In genomic region chr5:161431963-161432362, GRCh38 we compare ENCODE assay signal across 16 cellular contexts.
DNase-seq lines count a peak whose midpoint lies in the region; ATAC-seq and TF ChIP-seq lines count a peak whose summit lies in the region.
"Had no signal": no experiment of that assay in that cellular context is flagged by ENCODE, and none has a peak within 500 bp of the region (broad histone marks: within the 10 kb centered on the region; RNA-seq: fewer than 3 reads in every experiment).

No MANE protein-coding gene starts in this region.

- no peak overlapping the region for H3K9ac ChIP-seq in mesendoderm (ENCODE audit: low read length)
- no peak overlapping the region for H3K9ac ChIP-seq in PC-3 (ENCODE audit: low read length)
- H3K9ac ChIP-seq: GM23248 had no signal

- no peak overlapping the region for H2BK15ac ChIP-seq in mesendoderm (replicated peaks; ENCODE audit: low read depth)

- H3K4me2 ChIP-seq in GM23338 (no peak overlapping the region; the same call in 1 of the 2 replicates), mesendoderm (ENCODE audit: low read length) (no peak overlapping the region), PC-3 (ENCODE audit: low read length) (no peak overlapping the region)
- H3K4me2 ChIP-seq: A549 had no signal

- WGBS in mesendoderm (ENCODE audit: extremely low coverage, insufficient coverage, low lambda C conversion rate): no CpG with 5 or more reads among the region's 1 CpG

- H2BK5ac ChIP-seq in mesendoderm (ENCODE audit: low read length): no peak overlapping the region

- ATAC-seq in GM23338 (peak; percentile 91), WTC11 (peak; percentile 91), PC-3 (no peak)
- ATAC-seq: A549, HepG2 had no signal

- intact Hi-C loops in posterior cingulate gyrus (cut with DNase I): no loop called here
- intact Hi-C loops in PC-3 (cut with micrococcal nuclease): no loop called here

- H3K4me3 Mint-ChIP-seq in GM23338 (no peak overlapping the region), WTC11 (no peak overlapping the region)
- H3K4me3 Mint-ChIP-seq: CD4-positive, alpha-beta T cell had no signal

- H3F3A ChIP-seq in GM23338 (replicated peaks; ENCODE audit: low read depth): no peaks in the 10 kb centered on the region
- H3F3A ChIP-seq in PC-3 (ENCODE audit: low read length, unreplicated experiment): no peaks in the 10 kb centered on the region

- DNase-seq in GM23338 (ENCODE audit: low spot score): peak; percentile 51
- DNase-seq in WTC11 (ENCODE audit: low spot score): no peak
- peak; percentile 28 for DNase-seq in iPS DF 4.7 (ENCODE audit: extremely low read depth, low spot score)
- DNase-seq in mesendoderm: peak; percentile 10
- DNase-seq in posterior cingulate gyrus: no peak
- no peak for DNase-seq in PC-3
- no peak for DNase-seq in stimulated activated CD4-positive, alpha-beta T cell treated with anti-CD3 and anti-CD28 coated beads, Interleukin-4, amount 100 ng/mL, for 24 hours
- DNase-seq: AML-193; Caco-2; CD4-positive, alpha-beta T cell; GM23248; H7 had no signal

- H3K27me3 ChIP-seq in GM23338 (ENCODE audit: insufficient read depth) (no peaks in the 10 kb centered on the region), mesendoderm (ENCODE audit: insufficient read depth, low read length, poor library complexity) (no peaks in the 10 kb centered on the region), PC-3 (ENCODE audit: low read length) (no peaks in the 10 kb centered on the region)

- CTCF ChIA-PET in WTC11 (lab: Charles Lee) (no interaction called here), PC-3 (lab: Charles Lee) (no interaction called here)

- POLR2A ChIA-PET in WTC11 (lab: Charles Lee) (no interaction called here), PC-3 (lab: Charles Lee; ENCODE audit: unreplicated experiment) (no interaction called here)

- no TSS peak for BruUV-seq in PC-3 (replicated peaks; lab: Mats Ljungman, UMichigan)

- H3K9me3 ChIP-seq in PC-3 (ENCODE audit: low read length): 0 out of 2 replicates have a peak, but pooled peaks cover 17% of the 10 kb centered on the region
- H3K9me3 ChIP-seq: A549, Caco-2 had no signal

- H3K36me3 ChIP-seq in GM23338 (ENCODE audit: insufficient read depth): no peaks in the 10 kb centered on the region
- H3K36me3 ChIP-seq in mesendoderm (ENCODE audit: control insufficient read depth, insufficient read depth, low read length): no peaks in the 10 kb centered on the region
- no peaks in the 10 kb centered on the region for H3K36me3 ChIP-seq in PC-3 (ENCODE audit: low read depth, low read length)

- H3K56ac ChIP-seq in mesendoderm (ENCODE audit: low read length): no peak overlapping the region

- no peaks in the 10 kb centered on the region for H3K79me1 ChIP-seq in mesendoderm (ENCODE audit: low read length)

- no peaks in the 10 kb centered on the region for H3K79me2 ChIP-seq in GM23338 (replicated peaks; ENCODE audit: insufficient read depth)
- H3K79me2 ChIP-seq in mesendoderm (ENCODE audit: control insufficient read depth, insufficient read depth, low read length): no peaks in the 10 kb centered on the region
- H3K79me2 ChIP-seq in PC-3 (ENCODE audit: low read length): no peaks in the 10 kb centered on the region

- no peak overlapping the region for H2AK5ac ChIP-seq in mesendoderm (ENCODE audit: low read length)

- no peaks in the 10 kb centered on the region for H4K20me1 ChIP-seq in GM23338 (replicated peaks; ENCODE audit: insufficient read depth)
- H4K20me1 ChIP-seq in PC-3 (ENCODE audit: low read length): no peaks in the 10 kb centered on the region

- no peak overlapping the region for H4K8ac ChIP-seq in mesendoderm (ENCODE audit: low read depth, low read length)

- TF ChIP-seq CTCF in GM23338 (conservative IDR thresholded peaks at IDR 0.05; ENCODE audit: low read depth in 2 of 2) (no peak), WTC11 (IDR thresholded peaks at IDR 0.05) (no peak), PC-3 (conservative IDR thresholded peaks at IDR 0.05; ENCODE audit: low read depth, low read length) (no peak)

- H3K27ac ChIP-seq in GM23338 (ENCODE audit: low read depth): no peak overlapping the region
- no peak overlapping the region for H3K27ac ChIP-seq in mesendoderm (ENCODE audit: low read depth, low read length)
- H3K27ac ChIP-seq in PC-3 (ENCODE audit: low read length): no peak overlapping the region
- H3K27ac ChIP-seq: 22Rv1, A549, C4-2B, GM23248 had no signal

- no peaks in the 10 kb centered on the region for H3K36me3 Mint-ChIP-seq in GM23338 (ENCODE audit: low read depth)
- H3K36me3 Mint-ChIP-seq in WTC11: no peaks in the 10 kb centered on the region

- no peak overlapping the region for H3K4ac ChIP-seq in mesendoderm (ENCODE audit: low read depth, low read length)

- no peak overlapping the region for H4K5ac ChIP-seq in mesendoderm (ENCODE audit: low read length)

- H3K9me3 Mint-ChIP-seq in GM23338 (no peaks in the 10 kb centered on the region), WTC11 (no peaks in the 10 kb centered on the region)
- H3K9me3 Mint-ChIP-seq: CD4-positive, alpha-beta T cell had no signal

- H3K9me2 ChIP-seq in GM23338 (ENCODE audit: insufficient read depth): no peaks in the 10 kb centered on the region
- no peaks in the 10 kb centered on the region for H3K9me2 ChIP-seq in PC-3 (replicated peaks; ENCODE audit: low read length)

- H3K27ac Mint-ChIP-seq in GM23338: no peak overlapping the region
- H3K27ac Mint-ChIP-seq in WTC11: no peak overlapping the region
- H3K27ac Mint-ChIP-seq: CD4-positive, alpha-beta T cell had no signal

- no peak overlapping the region for H3K18ac ChIP-seq in mesendoderm (ENCODE audit: low read length)

- H3K4me1 Mint-ChIP-seq in GM23338 (peaks cover 20% of the 10 kb centered on the region), WTC11 (peaks cover 14% of the 10 kb centered on the region)

- H2AFZ ChIP-seq in GM23338 (no peak overlapping the region), PC-3 (ENCODE audit: low read length) (no peak overlapping the region)
- H2AFZ ChIP-seq: GM23248 had no signal

- H3K4me1 ChIP-seq in GM23338 (ENCODE audit: insufficient read depth) (peaks cover 5% of the 10 kb centered on the region; the same call in 1 of the 2 replicates), mesendoderm (ENCODE audit: control insufficient read depth, low read depth, low read length) (no peaks in the 10 kb centered on the region), PC-3 (ENCODE audit: insufficient read depth, low read length) (no peaks in the 10 kb centered on the region)
- H3K4me1 ChIP-seq: A549, Caco-2 had no signal

- H2BK120ac ChIP-seq in mesendoderm (ENCODE audit: low read depth, low read length): no peak overlapping the region

- H3K23ac ChIP-seq in mesendoderm (ENCODE audit: low read length): no peak overlapping the region

- no peak overlapping the region for H3K4me3 ChIP-seq in GM23338
- no peak overlapping the region for H3K4me3 ChIP-seq in mesendoderm (ENCODE audit: low read length)
- H3K4me3 ChIP-seq in PC-3 (ENCODE audit: low read length): no peak overlapping the region
- H3K4me3 ChIP-seq: A549, GM23248 had no signal

- H3K27me3 Mint-ChIP-seq in GM23338 (ENCODE audit: insufficient read depth, low read depth, poor library complexity) (no peaks in the 10 kb centered on the region), WTC11 (ENCODE audit: low read depth) (no peaks in the 10 kb centered on the region; the same call in 1 of the 2 replicates)
- H3K27me3 Mint-ChIP-seq: CD4-positive, alpha-beta T cell had no signal

TF ChIP-seq in GM23338, 12 proteins besides CTCF, POLR2A, EP300 and RAD21:
- TF ChIP-seq EZH2 (IDR thresholded peaks at IDR 0.05; ENCODE audit: low read depth, unreplicated experiment): no peak
- no peak for TF ChIP-seq EZH2phosphoT487 (IDR thresholded peaks at IDR 0.05; ENCODE audit: unreplicated experiment)
- no peak for TF ChIP-seq CREB1 (CRISPR knock-in tag; IDR thresholded peaks at IDR 0.05; ENCODE audit: low read depth)
- no peak for TF ChIP-seq ZNF331 (CRISPR knock-in tag; IDR thresholded peaks at IDR 0.05; ENCODE audit: low read depth)
- TF ChIP-seq STAT1 (IDR thresholded peaks at IDR 0.05; ENCODE audit: unreplicated experiment): no peak
- no peak for TF ChIP-seq JUNB (IDR thresholded peaks at IDR 0.05; ENCODE audit: unreplicated experiment)

TF ChIP-seq in WTC11, 78 proteins besides CTCF, POLR2A, EP300 and RAD21:
- no peak for TF ChIP-seq TEAD4 (CRISPR knock-in tag; IDR thresholded peaks at IDR 0.05)
- no peak for TF ChIP-seq CBFB (CRISPR knock-in tag; IDR thresholded peaks at IDR 0.05; ENCODE audit: low read depth)
- no peak for TF ChIP-seq IRF1 (CRISPR knock-in tag; IDR thresholded peaks at IDR 0.05)
- no peak for TF ChIP-seq ETV6 (CRISPR knock-in tag; IDR thresholded peaks at IDR 0.05)
- TF ChIP-seq, protein P1, sequence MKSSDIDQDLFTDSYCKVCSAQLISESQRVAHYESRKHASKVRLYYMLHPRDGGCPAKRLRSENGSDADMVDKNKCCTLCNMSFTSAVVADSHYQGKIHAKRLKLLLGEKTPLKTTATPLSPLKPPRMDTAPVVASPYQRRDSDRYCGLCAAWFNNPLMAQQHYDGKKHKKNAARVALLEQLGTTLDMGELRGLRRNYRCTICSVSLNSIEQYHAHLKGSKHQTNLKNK (CRISPR knock-in tag; IDR thresholded peaks at IDR 0.05): no peak
- TF ChIP-seq RELA (CRISPR knock-in tag; IDR thresholded peaks at IDR 0.05; ENCODE audit: borderline replicate concordance): no peak
- no peak for TF ChIP-seq ZNF423 (CRISPR knock-in tag; IDR thresholded peaks at IDR 0.05)
- TF ChIP-seq NR1H2 (CRISPR knock-in tag; IDR thresholded peaks at IDR 0.05): no peak
- no peak for TF ChIP-seq NR2C2 (CRISPR knock-in tag; IDR thresholded peaks at IDR 0.05)

Comparison
In these comparisons a context has a peak if more than half of its experiments do, and no peak if none do; other contexts are left out.
1. DNase-seq: peak in GM23338 (single experiment), iPS DF 4.7 (single experiment) and mesendoderm (single experiment); none in WTC11 (single experiment), posterior cingulate gyrus (0 of 10), PC-3 (single experiment) and stimulated activated CD4-positive, alpha-beta T cell treated with anti-CD3 and anti-CD28 coated beads, Interleukin-4, amount 100 ng/mL, for 24 hours (single experiment).